Comparison of ENCODE assay signal across 10 cellular contexts in genomic region chr5:173187054-173187743, GRCh38. TPM values are rescaled to one million over a fixed set of nuclear protein-coding genes. Genes with fewer than 3 reads are reported as not detected.
DNase-seq lines count a peak whose midpoint lies in the region; ATAC-seq and TF ChIP-seq lines count a peak whose summit lies in the region.
"Had no signal": no experiment of that assay in that cellular context is flagged by ENCODE, and none has a peak within 500 bp of the region (broad histone marks: within the 10 kb centered on the region; RNA-seq: fewer than 3 reads in every experiment).

No MANE protein-coding gene starts in this region.

- no peaks in the 10 kb centered on the region for H3K79me2 ChIP-seq in OCI-LY1 (ENCODE audit: insufficient read depth, low read length)

- H3K36me3 ChIP-seq in OCI-LY1 (ENCODE audit: insufficient read depth, low read length), result no peaks in the 10 kb centered on the region
- no peaks in the 10 kb centered on the region for H3K36me3 ChIP-seq in spleen

- H3K4me1 ChIP-seq in OCI-LY1 (ENCODE audit: insufficient read depth, low read length, severe bottlenecking), result no peaks in the 10 kb centered on the region
- H3K4me1 ChIP-seq in spleen, result no peaks in the 10 kb centered on the region

- 81 to 87% (median 83%) methylated on average over 6 to 11 of the region's 11 CpGs for WGBS in spleen, 5 donors

- H3K9me3 ChIP-seq in OCI-LY1 (ENCODE audit: low read length) (no peaks in the 10 kb centered on the region), spleen (no peaks in the 10 kb centered on the region)

- H3K27me3 ChIP-seq in OCI-LY1 (ENCODE audit: insufficient read depth, low read length) (no peaks in the 10 kb centered on the region), spleen (replicated peaks in 1 of 7) (no peaks in the 10 kb centered on the region)

- H4K20me1 ChIP-seq in OCI-LY1 (ENCODE audit: insufficient read depth, low read length), result no peaks in the 10 kb centered on the region

- intact Hi-C loops in spleen (cut with DNase I; ENCODE audit: low total_unique reads), result no loop called here

- DNase-seq in 8988T (peak; percentile 63), ELR (ENCODE audit: low read depth) (peak; percentile 20), germinal center (ENCODE audit: low spot score) (peak; percentile 59), CD1c-positive myeloid dendritic cell (ENCODE audit: extremely low spot score) (no peak), spleen (no peak), middle frontal gyrus (ENCODE audit: extremely low spot score, low spot score) (no peak)
- DNase-seq: NK-92 treated with Interleukin-12 subunit alpha and Interleukin-12 subunit beta, amount 100 ng/mL, for 24 hours had no signal

- no peaks in the 10 kb centered on the region for H3F3A ChIP-seq in OCI-LY1 (ENCODE audit: insufficient read depth, low read length)

- no peak overlapping the region for H3K9ac ChIP-seq in OCI-LY1 (ENCODE audit: low read length)

- H3K27ac ChIP-seq in OCI-LY1 (ENCODE audit: low read depth, low read length, poor library complexity, severe bottlenecking) (no peak overlapping the region), spleen (no peak overlapping the region)

- no peaks in the 10 kb centered on the region for H3K9me2 ChIP-seq in OCI-LY1 (ENCODE audit: low read depth, low read length)

- no peak overlapping the region for H3K4me2 ChIP-seq in OCI-LY1 (ENCODE audit: low read length)

- no peak for TF ChIP-seq POLR2A in spleen (IDR thresholded peaks at IDR 0.05)

- H2AFZ ChIP-seq in OCI-LY1 (ENCODE audit: low read length), result no peak overlapping the region

- H3K4me3 ChIP-seq in OCI-LY1 (ENCODE audit: low read depth, low read length, poor library complexity, severe bottlenecking), result no peak overlapping the region
- no peak overlapping the region for H3K4me3 ChIP-seq in spleen

- ATAC-seq in HG02840 (IDR thresholded peaks at IDR 0.05; ENCODE audit: low FRiP score, unreplicated experiment), result no peak

- peak; percentile 54 for TF ChIP-seq CTCF in OCI-LY1 (IDR thresholded peaks at IDR 0.05; ENCODE audit: low read length)
- no peak for TF ChIP-seq CTCF in spleen (IDR thresholded peaks at IDR 0.05 in 8 of 11, conservative IDR thresholded peaks at IDR 0.05 in 3 of 11)

RNA-seq across cellular contexts. Expression of gene BNIP1, which starts 42.9 kb away (rescaled TPM):
- 10 to 100 TPM in 3 of 7 donors, 1 to 10 TPM in 4; 6.0 to 12.3 (median 9.8) TPM for total RNA-seq in spleen
- polyA plus RNA-seq in spleen, result 10 to 100 TPM; 10.6 to 14.2 (median 11.3) TPM

RNA-seq across cellular contexts. Expression of gene NKX2-5, which starts 47.8 kb away (rescaled TPM):
- total RNA-seq in spleen, result 10 to 100 TPM; 17.3 to 42.3 (median 28.9) TPM
- polyA plus RNA-seq in spleen, result 10 to 100 TPM in 2 of 3 donors, 1 to 10 TPM in 1; 9.4 to 21.6 (median 13.9) TPM
- total RNA-seq: ureter had no signal

Comparison
In these comparisons a context has a peak if more than half of its experiments do, and no peak if none do; other contexts are left out.
1. DNase-seq: peak in 8988T (single experiment), ELR (single experiment) and germinal center (single experiment); none in CD1c-positive myeloid dendritic cell (single experiment), spleen (single experiment) and middle frontal gyrus (single experiment).